Comparison of ENCODE assay signal across 9 cellular contexts in the genomic region with DNA sequence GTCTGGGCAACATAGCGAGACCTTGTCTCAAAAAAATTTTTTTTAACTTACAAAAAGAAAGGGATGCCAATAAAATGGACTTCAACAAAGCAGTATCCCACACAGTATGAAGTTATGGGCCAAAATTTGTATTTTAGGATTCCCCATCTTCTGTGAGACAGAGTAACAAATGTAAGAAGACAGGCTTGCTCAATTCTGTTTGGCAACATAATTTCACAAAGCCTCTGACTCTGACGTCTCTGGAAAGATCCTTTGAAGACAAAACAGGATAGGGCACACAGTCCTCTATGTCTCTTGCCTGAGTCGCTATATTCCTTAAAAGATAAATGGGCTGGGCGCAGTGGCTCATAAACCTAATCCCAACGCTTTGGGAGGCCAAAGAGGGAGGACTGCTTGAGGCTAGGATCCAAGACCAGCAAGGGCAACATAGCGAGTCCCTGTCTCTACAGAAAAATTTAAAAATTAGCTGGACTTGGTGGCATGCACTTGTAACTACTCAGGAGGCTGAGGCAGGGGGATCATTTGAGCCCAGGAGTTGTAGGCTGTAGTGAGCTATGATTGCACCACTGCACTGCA. TPM values are rescaled to one million over a fixed set of nuclear protein-coding genes. Genes with fewer than 3 reads are reported as not detected.
DNase-seq lines count a peak whose midpoint lies in the region; ATAC-seq and TF ChIP-seq lines count a peak whose summit lies in the region.
"Had no signal": no experiment of that assay in that cellular context is flagged by ENCODE, and none has a peak within 500 bp of the region (broad histone marks: within the 10 kb centered on the region; RNA-seq: fewer than 3 reads in every experiment).

No MANE protein-coding gene starts in this region.

- H3K27me3 ChIP-seq in SU-DHL-6 (ENCODE audit: low read length), result no peaks in the 10 kb centered on the region
- H3K27me3 ChIP-seq in sigmoid colon, result no peaks in the 10 kb centered on the region

- H4K20me1 ChIP-seq in SU-DHL-6 (ENCODE audit: low read depth, low read length), result no peaks in the 10 kb centered on the region

- no peak overlapping the region for H3K27ac ChIP-seq in SU-DHL-6 (ENCODE audit: low read depth, low read length)
- H3K27ac ChIP-seq in sigmoid colon, result peak overlapping the region; percentile 91 to 100 (median 96)

- peak overlapping the region; percentile 61 for H3K4me3 ChIP-seq in GM12875 (ENCODE audit: low read depth, low read length)
- peak overlapping the region; percentile 80 for H3K4me3 ChIP-seq in SU-DHL-6 (ENCODE audit: insufficient read depth, low read length, poor library complexity, severe bottlenecking)
- peak overlapping the region; percentile 89 for H3K4me3 ChIP-seq in fibroblast of mammary gland (ENCODE audit: control insufficient read depth, low read depth, low read length)
- peak overlapping the region; percentile 47 to 99 (median 76) for H3K4me3 ChIP-seq in sigmoid colon

- WGBS in sigmoid colon, 2 donors, result 41 to 57% methylated on average over 6 of the region's 6 CpGs

- H3K4me2 ChIP-seq in SU-DHL-6 (ENCODE audit: low read depth, low read length, poor library complexity, severe bottlenecking), result peak overlapping the region; percentile 82

- H3K4me1 ChIP-seq in sigmoid colon, result peaks cover 0 to 25% (median 20%) of the 10 kb centered on the region in 4 donors

- TF ChIP-seq EP300 in sigmoid colon (IDR thresholded peaks at IDR 0.05), result no peak

- no peak for TF ChIP-seq CTCF in GM12875 (IDR thresholded peaks at IDR 0.05; ENCODE audit: borderline replicate concordance, insufficient read depth, low read depth, low read length)
- TF ChIP-seq CTCF in SU-DHL-6 (IDR thresholded peaks at IDR 0.05; ENCODE audit: insufficient read depth, low read length, poor library complexity, severe bottlenecking), result no peak
- TF ChIP-seq CTCF in fibroblast of mammary gland (conservative IDR thresholded peaks at IDR 0.05; ENCODE audit: control insufficient read depth, insufficient read depth, low read depth, low read length), result no peak
- TF ChIP-seq CTCF in sigmoid colon (IDR thresholded peaks at IDR 0.05), result no peak

- no peak for ATAC-seq in HG02981 (IDR thresholded peaks at IDR 0.05; ENCODE audit: unreplicated experiment)

- no peaks in the 10 kb centered on the region for H3K9me2 ChIP-seq in SU-DHL-6 (replicated peaks; ENCODE audit: insufficient read depth, low read length)

- H3K79me2 ChIP-seq in SU-DHL-6 (ENCODE audit: insufficient read depth, low read length), result peaks cover 21% of the 10 kb centered on the region

- H2AFZ ChIP-seq in SU-DHL-6 (ENCODE audit: low read depth, low read length, severe bottlenecking), result peak overlapping the region; percentile 96

- intact Hi-C loops in sigmoid colon (cut with DNase I), result loop anchor here (1.0 kb wide), 1 partner anchor 8 kb away; no protein-coding TSS in a partner anchor

- no peaks in the 10 kb centered on the region for H3K36me3 ChIP-seq in SU-DHL-6 (ENCODE audit: low read length)
- H3K36me3 ChIP-seq in sigmoid colon, result no peaks in the 10 kb centered on the region

- TF ChIP-seq POLR2A in sigmoid colon (IDR thresholded peaks at IDR 0.05), result no peak

- H3K9me3 ChIP-seq in SU-DHL-6 (ENCODE audit: insufficient read depth, low read length) (no peaks in the 10 kb centered on the region), sigmoid colon (no peaks in the 10 kb centered on the region)

- H3K9ac ChIP-seq in SU-DHL-6 (ENCODE audit: low read length), result peak overlapping the region; percentile 91

- H3F3A ChIP-seq in SU-DHL-6 (ENCODE audit: insufficient read depth), result no peaks in the 10 kb centered on the region

- peak; percentile 46 for DNase-seq in fibroblast of mammary gland (ENCODE audit: low read depth)
- no peak for DNase-seq in sigmoid colon
- DNase-seq in ecto neural progenitor cell (ENCODE audit: low spot score), result no peak
- DNase-seq in mesenteric fat pad (ENCODE audit: low spot score), result no peak
- DNase-seq in activated CD8-positive, alpha-beta memory T cell treated with anti-CD3 and anti-CD28 coated beads, Interleukin-2, amount 50 U/mL, for 4 hours, result no peak
- DNase-seq: effector CD4-positive, alpha-beta T cell had no signal

RNA-seq across cellular contexts. Expression of a gene that starts 1.1 kb away (rescaled TPM):
- total RNA-seq in sigmoid colon (10 to 100 TPM in 1 of 4 donors, 1 to 10 TPM in 3; 5.4 to 10.5 (median 6.1) TPM), mesenteric fat pad (6.8 TPM)
- polyA plus RNA-seq in sigmoid colon, result 10 to 100 TPM in 1 of 3 donors, 1 to 10 TPM in 2; 6.0 to 12.0 (median 6.5) TPM

RNA-seq across cellular contexts. Expression of a gene that starts 15.7 kb away (rescaled TPM):
- total RNA-seq in sigmoid colon, result 10 to 100 TPM in 1 of 4 donors, 1 to 10 TPM in 3; 4.5 to 10.7 (median 8.9) TPM
- 10 to 100 TPM in 1 of 3 donors, 1 to 10 TPM in 2; 2.5 to 12.9 (median 3.6) TPM for polyA plus RNA-seq in sigmoid colon
- 8.0 TPM for total RNA-seq in mesenteric fat pad

RNA-seq across cellular contexts. Expression of a gene that starts 19.6 kb away (rescaled TPM):
- total RNA-seq in sigmoid colon, result 100 to 1,000 TPM in 2 of 4 donors, 10 to 100 TPM in 2; 75.9 to 118 (median 101) TPM
- 10 to 100 TPM; 57.0 to 63.3 (median 61.9) TPM for polyA plus RNA-seq in sigmoid colon
- 60.1 TPM for total RNA-seq in mesenteric fat pad

RNA-seq across cellular contexts. Expression of a gene that starts 34.3 kb away (rescaled TPM):
- 10 to 100 TPM; 38.3 to 71.5 (median 48.3) TPM for total RNA-seq in sigmoid colon
- 100 to 1,000 TPM in 1 of 3 donors, 10 to 100 TPM in 2; 69.1 to 137 (median 76.3) TPM for polyA plus RNA-seq in sigmoid colon
- 129 TPM for total RNA-seq in mesenteric fat pad

RNA-seq across cellular contexts. Expression of a gene that starts 49.3 kb away (rescaled TPM):
- total RNA-seq in sigmoid colon (not detected), mesenteric fat pad (not detected)
- polyA plus RNA-seq in sigmoid colon, result not detected
